18 cellular contexts compared by ENCODE assay signal in the genomic region with DNA sequence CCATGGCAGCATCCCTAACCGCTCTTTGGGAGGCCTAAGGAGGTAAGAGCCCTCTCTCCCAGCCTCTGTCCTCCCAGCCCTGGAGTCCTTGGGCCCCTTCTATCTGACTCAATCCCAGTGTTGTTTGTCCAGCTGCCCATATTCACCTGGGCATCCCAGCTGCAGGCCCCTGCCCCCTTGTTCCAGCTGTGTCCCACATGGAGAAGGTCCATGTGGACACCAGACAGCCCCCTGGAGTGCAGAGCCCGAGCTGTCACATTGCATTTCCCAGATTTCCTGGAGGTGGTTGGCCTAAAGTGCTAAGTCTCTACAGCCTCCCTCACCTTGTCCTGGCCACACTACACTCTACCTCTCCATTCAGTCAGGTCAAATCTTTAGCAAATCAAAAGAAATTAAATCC.
"Had no signal": no experiment of that assay in that cellular context is flagged by ENCODE, and none has a peak within 500 bp of the region (broad histone marks: within the 10 kb centered on the region; RNA-seq: fewer than 3 reads in every experiment).

No MANE protein-coding gene starts in this region.

- ATAC-seq: activated T-cell treated with anti-CD3 and anti-CD28 coated beads, Interleukin-2, amount 50 U/mL, for 72 hours; left lobe of liver; stimulated activated naive CD8-positive, alpha-beta T cell treated with anti-CD3 and anti-CD28 coated beads, Interleukin-15, amount 100 ng/mL, for 72 hours had no signal

- H3K4me3 Mint-ChIP-seq: activated CD4-positive, alpha-beta memory T cell treated with anti-CD3 and anti-CD28 coated beads, Interleukin-2, amount 10 ng/mL, durations not matched to agents 7 days and 5 days; activated T-cell treated with anti-CD3 and anti-CD28 coated beads, Interleukin-2, amount 50 U/mL, for 72 hours; stimulated activated naive CD8-positive, alpha-beta T cell treated with anti-CD3 and anti-CD28 coated beads, Interleukin-15, amount 100 ng/mL, for 72 hours had no signal

- H3K27ac Mint-ChIP-seq: activated CD4-positive, alpha-beta memory T cell treated with anti-CD3 and anti-CD28 coated beads, Interleukin-2, amount 10 ng/mL, durations not matched to agents 7 days and 5 days; activated T-cell treated with anti-CD3 and anti-CD28 coated beads, Interleukin-2, amount 50 U/mL, for 72 hours; stimulated activated naive CD8-positive, alpha-beta T cell treated with anti-CD3 and anti-CD28 coated beads, Interleukin-15, amount 100 ng/mL, for 72 hours had no signal

- H3K27me3 Mint-ChIP-seq: activated CD4-positive, alpha-beta memory T cell treated with anti-CD3 and anti-CD28 coated beads, Interleukin-2, amount 10 ng/mL, durations not matched to agents 7 days and 5 days had no signal

- H3K9me3 ChIP-seq: psoas muscle, sigmoid colon, testis, vagina had no signal

- H3K9me3 Mint-ChIP-seq: activated CD4-positive, alpha-beta memory T cell treated with anti-CD3 and anti-CD28 coated beads, Interleukin-2, amount 10 ng/mL, durations not matched to agents 7 days and 5 days; activated T-cell treated with anti-CD3 and anti-CD28 coated beads, Interleukin-2, amount 50 U/mL, for 72 hours; stimulated activated naive CD8-positive, alpha-beta T cell treated with anti-CD3 and anti-CD28 coated beads, Interleukin-15, amount 100 ng/mL, for 72 hours had no signal

- H3K4me3 ChIP-seq: psoas muscle, sigmoid colon, testis, vagina had no signal

- H3K36me3 ChIP-seq: sigmoid colon, vagina had no signal

- FAIRE-seq: astrocyte, colon, islet of Langerhans had no signal

- H3K27ac ChIP-seq: testis, vagina, VCaP had no signal

- H3K27me3 ChIP-seq: testis, vagina had no signal

- DNase-seq: activated CD4-positive, alpha-beta memory T cell treated with anti-CD3 and anti-CD28 coated beads, Interleukin-2, amount 10 ng/mL, durations not matched to agents 7 days and 5 days; activated CD8-positive, alpha-beta memory T cell treated with anti-CD3 and anti-CD28 coated beads, Interleukin-2, amount 50 U/mL, for 4 hours; activated T-cell treated with anti-CD3 and anti-CD28 coated beads, Interleukin-2, amount 50 U/mL, for 72 hours; foreskin melanocyte; head of caudate nucleus; nucleus accumbens; psoas muscle; sigmoid colon; stimulated activated CD4-positive, alpha-beta T cell treated with anti-CD3 and anti-CD28 coated beads, Interleukin-12 subunit alpha, Interleukin-12 subunit beta, amount 100 ng/mL, for 4 hours; stimulated activated naive CD8-positive, alpha-beta T cell treated with anti-CD3 and anti-CD28 coated beads, Interleukin-15, amount 100 ng/mL, for 72 hours; T-helper 1 cell; testis had no signal
